In the genomic region with DNA sequence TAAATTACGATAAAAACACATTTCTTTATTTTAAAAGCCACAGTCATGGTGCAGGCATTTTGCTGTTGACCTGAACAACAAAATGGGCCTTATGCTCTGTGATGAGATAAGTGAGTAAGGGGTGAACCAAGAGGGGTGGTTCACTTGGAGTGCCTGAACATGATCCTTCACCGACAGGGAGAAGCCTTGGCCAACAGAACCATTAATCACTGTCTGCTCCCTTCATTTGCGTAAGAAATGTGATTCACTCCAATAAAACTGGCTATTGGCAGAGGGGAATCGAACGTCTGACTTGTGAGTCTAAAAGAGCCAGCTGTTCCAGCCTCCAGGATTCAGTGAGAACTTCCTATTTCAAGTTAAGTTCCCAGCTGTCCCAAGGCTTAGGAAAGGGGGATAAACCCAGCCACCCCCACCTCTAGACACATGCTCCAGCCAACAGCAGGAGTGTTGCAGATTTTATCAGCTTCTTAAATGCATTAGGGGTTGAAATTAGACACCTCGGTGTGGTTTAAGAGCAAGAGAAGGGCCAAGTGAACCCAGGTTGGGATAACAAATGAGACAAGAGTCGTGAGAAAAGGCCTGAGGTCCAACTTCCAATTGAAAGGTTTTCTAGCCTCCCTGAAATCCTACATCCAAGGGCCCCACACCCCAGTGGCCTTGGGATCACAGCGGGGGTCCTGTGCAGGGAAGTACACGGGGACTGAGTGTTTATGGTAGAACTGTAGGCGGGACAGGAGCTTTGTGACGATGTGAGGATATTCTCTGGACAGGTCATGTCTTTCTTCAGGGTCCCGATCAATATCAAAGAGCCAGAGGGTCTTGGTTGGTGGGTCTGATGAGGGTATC, we compare ENCODE assay signal across 14 cellular contexts.
DNase-seq lines count a peak whose midpoint lies in the region; ATAC-seq, FAIRE-seq and TF ChIP-seq lines count a peak whose summit lies in the region.
"Had no signal": no experiment of that assay in that cellular context is flagged by ENCODE, and none has a peak within 500 bp of the region (broad histone marks: within the 10 kb centered on the region; RNA-seq: fewer than 3 reads in every experiment).

No MANE protein-coding gene starts in this region.

- no peak for TF ChIP-seq CTCF in fibroblast of pulmonary artery (IDR thresholded peaks at IDR 0.05; ENCODE audit: low read length, missing control alignments)

- H3K4me3 ChIP-seq in fibroblast of pulmonary artery (replicated peaks; ENCODE audit: low read depth, low read length) (no peak overlapping the region), skeletal muscle cell (ENCODE audit: low read depth, low read length) (no peak overlapping the region)
- H3K4me3 ChIP-seq: colonic mucosa, stomach had no signal

- ATAC-seq in HG03565 (IDR thresholded peaks at IDR 0.05; ENCODE audit: unreplicated experiment) = no peak
- ATAC-seq in HG03469 (IDR thresholded peaks at IDR 0.05; ENCODE audit: unreplicated experiment) = no peak
- ATAC-seq: naive thymus-derived CD8-positive, alpha-beta T cell had no signal

- no peak for FAIRE-seq in RCC 7860 (lab: Jason Lieb, UNC)

- DNase-seq in HCEC 1CT (peak; percentile 92), RPMI7951 (ENCODE audit: low read depth) (peak; percentile 87), fibroblast of pulmonary artery (ENCODE audit: low read depth) (peak; percentile 84), skeletal muscle cell (ENCODE audit: low read depth) (peak; percentile 71), NAMALWA (ENCODE audit: low spot score) (no peak), RCC 7860 (ENCODE audit: low spot score) (no peak)
- DNase-seq: colonic mucosa; GDM1; naive thymus-derived CD8-positive, alpha-beta T cell; NCI-H1694; OCI-M1; stomach had no signal

Comparison
In these comparisons a context has a peak if more than half of its experiments do, and no peak if none do; other contexts are left out.
1. DNase-seq: peak in HCEC 1CT (single experiment), RPMI7951 (single experiment), fibroblast of pulmonary artery (single experiment) and skeletal muscle cell (single experiment); none in NAMALWA (single experiment) and RCC 7860 (single experiment).